32 cellular contexts compared by ENCODE assay signal in the genomic region with DNA sequence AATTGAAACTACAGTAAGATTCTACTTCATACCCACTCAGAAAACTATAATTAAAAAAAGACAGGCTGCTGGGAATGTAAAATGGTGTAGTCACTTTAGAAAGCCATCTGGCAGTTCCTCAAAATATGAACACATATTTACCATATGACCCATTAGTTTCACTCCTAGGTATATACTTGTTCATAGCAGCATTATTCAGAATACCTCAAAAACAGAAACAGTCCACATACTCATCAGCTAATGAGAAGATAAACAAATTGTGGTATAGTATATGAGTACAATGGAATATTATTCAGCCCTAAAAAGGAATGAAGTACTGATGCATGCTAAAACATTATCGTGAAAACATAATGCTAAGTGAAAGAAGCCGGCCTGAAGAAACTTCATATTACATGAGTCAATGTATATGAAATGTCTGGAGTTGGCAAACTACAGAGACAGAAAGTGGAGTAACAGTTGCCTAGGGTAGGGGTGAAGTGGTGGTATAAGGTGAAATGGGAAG. TPM values are rescaled to one million over a fixed set of nuclear protein-coding genes. Genes with fewer than 3 reads are reported as not detected.
"Had no signal": no experiment of that assay in that cellular context is flagged by ENCODE, and none has a peak within 500 bp of the region (broad histone marks: within the 10 kb centered on the region; RNA-seq: fewer than 3 reads in every experiment).

No MANE protein-coding gene starts in this region.

- H3K4me3 ChIP-seq: colonic mucosa, esophagus squamous epithelium, gastrocnemius medialis, heart right ventricle, left lung, lower lobe of right lung had no signal

- H3K4me1 ChIP-seq: colonic mucosa, gastrocnemius medialis, heart right ventricle, left lung, lower lobe of right lung had no signal

- H3K27ac ChIP-seq: colonic mucosa, epithelial cell of prostate, esophagus squamous epithelium, gastrocnemius medialis, heart right ventricle, left lung, lower lobe of right lung had no signal

- DNase-seq: colonic mucosa; cortex of kidney; effector CD8-positive, alpha-beta T cell; effector memory CD8-positive, alpha-beta T cell; endodermal cell; erythroblast; esophagus squamous epithelium; foreskin fibroblast; foreskin melanocyte; gastrocnemius medialis; glutamatergic neuron; head of caudate nucleus; heart right ventricle; hippocampal formation; left cardiac atrium; left lung; left ventricle myocardium superior; lower lobe of right lung; mesendoderm; midbrain; naive thymus-derived CD4-positive, alpha-beta T cell had no signal

- ATAC-seq: effector memory CD8-positive, alpha-beta T cell; esophagus mucosa; gastrocnemius medialis; heart right ventricle; left cardiac atrium; left lung; left ventricle myocardium superior; lower lobe of right lung; naive thymus-derived CD4-positive, alpha-beta T cell had no signal

- H3K27me3 ChIP-seq: colonic mucosa, esophagus squamous epithelium, gastrocnemius medialis, left lung had no signal

- H3K36me3 ChIP-seq: colonic mucosa, esophagus squamous epithelium, gastrocnemius medialis, heart right ventricle, left lung, lower lobe of right lung had no signal

- H3K9me3 ChIP-seq: colonic mucosa, gastrocnemius medialis, lower lobe of right lung had no signal

- FAIRE-seq: endometrium, islet of Langerhans, keratinocyte had no signal

RNA-seq across cellular contexts. Expression of a gene that starts 29.4 kb away (rescaled TPM):
- total RNA-seq: colonic mucosa; dermis microvascular lymphatic vessel endothelial cell; endodermal cell; esophagus mucosa; esophagus squamous epithelium; glomerular endothelial cell; kidney epithelial cell; left lung; lower lobe of right lung; lung microvascular endothelial cell; mononuclear cell; mucosa of gallbladder; naive thymus-derived CD4-positive, alpha-beta T cell had no signal
- polyA plus RNA-seq: keratinocyte; naive thymus-derived CD4-positive, alpha-beta T cell had no signal
